In genomic region chr1:149860684-149861496, GRCh38 we compare ENCODE assay signal across 8 cellular contexts. TPM values are rescaled to one million over a fixed set of nuclear protein-coding genes. Genes with fewer than 3 reads are reported as not detected.
DNase-seq lines count a peak whose midpoint lies in the region; ATAC-seq, FAIRE-seq and TF ChIP-seq lines count a peak whose summit lies in the region.
"Not testable (repeated sequence)": the region's sequence is repeated elsewhere in the genome, so short reads cannot be mapped to it uniquely, and the experiment has no call there.

No MANE protein-coding gene starts in this region.

- intact Hi-C loops in HepG2 (cut with micrococcal nuclease; ENCODE audit: unreplicated experiment); upper lobe of right lung (cut with DNase I): not testable (repeated sequence)

- WGBS in HepG2 (ENCODE audit: low lambda C conversion rate), result no CpG with 5 or more reads among the region's 55 CpGs

- CTCF ChIA-PET in HepG2 (lab: Yijun Ruan, JAX; ENCODE audit: low intra/inter-chr PET ratio, low total read pairs), result not testable (repeated sequence)

- not testable (repeated sequence) for H3K27ac Mint-ChIP-seq in activated naive CD4-positive, alpha-beta T cell treated with anti-CD3 and anti-CD28 coated beads, Interleukin-2, amount 50 U/mL, for 72 hours

- POLR2A ChIA-PET in HepG2 (lab: Yijun Ruan, JAX), result not testable (repeated sequence)

- not testable (repeated sequence) for H2AFZ ChIP-seq in HepG2 (ENCODE audit: low read length)

- H3K4me3 ChIP-seq in HepG2 (replicated peaks in 1 of 3; ENCODE audit: insufficient read depth in 1 of 3, low read depth in 2 of 3, low read length in 3 of 3); upper lobe of right lung: not testable (repeated sequence)

- H3K9me3 Mint-ChIP-seq in activated naive CD4-positive, alpha-beta T cell treated with anti-CD3 and anti-CD28 coated beads, Interleukin-2, amount 50 U/mL, for 72 hours, result not testable (repeated sequence)

- not testable (repeated sequence) for H3K4me1 ChIP-seq in HepG2 (ENCODE audit: insufficient read depth, low read length); upper lobe of right lung

- not testable (repeated sequence) for H3K4me2 ChIP-seq in HepG2 (ENCODE audit: low read depth, low read length)

- not testable (repeated sequence) for TF ChIP-seq POLR2A in HepG2 (IDR thresholded peaks at IDR 0.05; ENCODE audit: insufficient read depth in 1 of 2, low read depth in 2 of 2, low read length in 2 of 2)

- TF ChIP-seq RAD21 in HepG2 (CRISPR knock-in tag; IDR thresholded peaks at IDR 0.05), result not testable (repeated sequence)

- H3K36me3 Mint-ChIP-seq in activated naive CD4-positive, alpha-beta T cell treated with anti-CD3 and anti-CD28 coated beads, Interleukin-2, amount 50 U/mL, for 72 hours, result not testable (repeated sequence)

- TF ChIP-seq CTCF in HepG2 (CRISPR knock-in tag; IDR thresholded peaks at IDR 0.05); upper lobe of right lung (IDR thresholded peaks at IDR 0.05): not testable (repeated sequence)

- not testable (repeated sequence) for H3K79me2 ChIP-seq in HepG2 (ENCODE audit: insufficient read depth, low read length)

- not testable (repeated sequence) for BruUV-seq in HepG2 (replicated peaks; lab: Mats Ljungman, UMichigan)

- not testable (repeated sequence) for H3K27ac ChIP-seq in HepG2 (ENCODE audit: extremely low read length, insufficient read depth, low read length); upper lobe of right lung

- DNase-seq in activated naive CD4-positive, alpha-beta T cell treated with anti-CD3 and anti-CD28 coated beads, Interleukin-2, amount 50 U/mL, for 72 hours (ENCODE audit: low spot score in 2 of 2); HepG2 (ENCODE audit: low spot score); upper lobe of right lung: not testable (repeated sequence)

- ATAC-seq in GM18519 (IDR thresholded peaks at IDR 0.05; ENCODE audit: low FRiP score, unreplicated experiment) (peak; percentile 37), GM19455 (IDR thresholded peaks at IDR 0.05; ENCODE audit: unreplicated experiment) (peak; percentile 60), HG02571 (IDR thresholded peaks at IDR 0.05; ENCODE audit: unreplicated experiment) (peak; percentile 62), HG03064 (IDR thresholded peaks at IDR 0.05; ENCODE audit: low read depth, unreplicated experiment) (peak; percentile 62), HG03558 (IDR thresholded peaks at IDR 0.05; ENCODE audit: extremely low read depth, unreplicated experiment) (peak; percentile 50), HepG2 (peak; percentile 86), upper lobe of right lung (peak; percentile 89)
- peak; percentile 72 to 79 for ATAC-seq in activated naive CD4-positive, alpha-beta T cell treated with anti-CD3 and anti-CD28 coated beads, Interleukin-2, amount 50 U/mL, for 72 hours

- not testable (repeated sequence) for H4K20me1 ChIP-seq in HepG2 (ENCODE audit: insufficient read depth, low read length)

- in situ Hi-C loops in HepG2 (cut with HindIII; ENCODE audit: extremely low pct_ligation_motif_present, low pct_unique_long_range_greater_than_20kb), result not testable (repeated sequence)

- TF ChIP-seq EP300 in HepG2 (IDR thresholded peaks at IDR 0.05; ENCODE audit: low read depth in 2 of 2, low read length in 2 of 2); HepG2 (CRISPR knock-in tag; IDR thresholded peaks at IDR 0.05; ENCODE audit: borderline replicate concordance): not testable (repeated sequence)

- H3K9me3 ChIP-seq in HepG2 (ENCODE audit: low read length); upper lobe of right lung: not testable (repeated sequence)

- not testable (repeated sequence) for H3K36me3 ChIP-seq in HepG2 (replicated peaks in 1 of 2; ENCODE audit: control insufficient read depth in 1 of 2, insufficient read depth in 2 of 2, low read length in 2 of 2); upper lobe of right lung

- not testable (repeated sequence) for H3K9ac ChIP-seq in HepG2 (ENCODE audit: insufficient read depth, low read depth, low read length)

- FAIRE-seq in HepG2 (lab: Jason Lieb, UNC), result peak; percentile 79

- not testable (repeated sequence) for H3K27me3 ChIP-seq in HepG2 (ENCODE audit: control insufficient read depth in 1 of 2, insufficient read depth in 2 of 2, low read length in 2 of 2); upper lobe of right lung

RNA-seq across cellular contexts. Expression of gene BOLA1, which starts 38.5 kb away (rescaled TPM):
- total RNA-seq in activated naive CD4-positive, alpha-beta T cell treated with anti-CD3 and anti-CD28 coated beads, Interleukin-2, amount 50 U/mL, for 72 hours, result 10 to 100 TPM; 19.4 to 28.7 TPM
- total RNA-seq in HepG2 (2016; rRNA removed; fragmentation: Illumina TruSeq; extraction: Trizol) (3.1 and 4.2 TPM in 2 replicates), upper lobe of right lung (16.5 TPM)
- 2.1 and 2.4 TPM in 2 replicates for total RNA-seq in HepG2 (2016; cell fraction: cytosol; rRNA removed; fragmentation: Illumina TruSeq; extraction: Trizol; ENCODE audit: low read depth)
- 3.6 and 3.9 TPM in 2 replicates for total RNA-seq in HepG2 (2016; cell fraction: insoluble cytoplasmic fraction; rRNA removed; fragmentation: Illumina TruSeq; extraction: Trizol)
- 2.0 and 2.7 TPM in 2 replicates for total RNA-seq in HepG2 (2016; cell fraction: membrane; rRNA removed; fragmentation: Illumina TruSeq; extraction: Trizol)
- total RNA-seq in HepG2 (2016; cell fraction: nucleus; rRNA removed; fragmentation: Illumina TruSeq; extraction: Trizol), result 3.2 and 3.5 TPM in 2 replicates
- polyA plus RNA-seq in HepG2 (2011; rRNA removed), result 2.9 and 3.2 TPM in 2 replicates
- polyA plus RNA-seq in HepG2 (2011; cell fraction: cytosol; rRNA removed), result 2.9 and 4.8 TPM in 2 replicates
- 8.1 and 8.9 TPM in 2 replicates for polyA plus RNA-seq in HepG2 (2011; cell fraction: nucleus; rRNA removed)
- 2.5 and 2.8 TPM in 2 replicates for polyA plus RNA-seq in HepG2 (2012)
- 2.0 and 2.6 TPM in 2 replicates for polyA plus RNA-seq in HepG2 (2016; cell fraction: cytosol; fragmentation: Illumina TruSeq; extraction: Trizol; ENCODE audit: low read depth)
- polyA plus RNA-seq in HepG2 (2016; cell fraction: insoluble cytoplasmic fraction; fragmentation: Illumina TruSeq; extraction: Trizol; ENCODE audit: low read depth), result 3.3 and 5.4 TPM in 2 replicates
- polyA plus RNA-seq in HepG2 (2016; cell fraction: membrane; fragmentation: Illumina TruSeq; extraction: Trizol; ENCODE audit: low read depth), result 2.5 and 2.8 TPM in 2 replicates
- 4.8 TPM in 2 replicates for polyA plus RNA-seq in HepG2 (2016; cell fraction: nucleus; fragmentation: Illumina TruSeq; extraction: Trizol; ENCODE audit: insufficient read depth, low read depth)
- polyA minus RNA-seq in HepG2 (2011; rRNA and poly(A)+ RNA removed; ENCODE audit: low replicate concordance), result 1.4 and 3.8 TPM in 2 replicates
- 0.79 TPM in 1 of 2 replicates, not detected in the other for polyA minus RNA-seq in HepG2 (2011; cell fraction: cytosol; rRNA and poly(A)+ RNA removed)
- polyA minus RNA-seq in HepG2 (2011; cell fraction: nucleus; rRNA and poly(A)+ RNA removed), result 1.4 and 1.9 TPM in 2 replicates

RNA-seq across cellular contexts. Expression of gene SV2A, which starts 56.8 kb away (rescaled TPM):
- total RNA-seq in activated naive CD4-positive, alpha-beta T cell treated with anti-CD3 and anti-CD28 coated beads, Interleukin-2, amount 50 U/mL, for 72 hours, result 10 to 100 TPM; 10.9 to 14.6 TPM
- total RNA-seq in HepG2 (2016; rRNA removed; fragmentation: Illumina TruSeq; extraction: Trizol) (0.45 and 0.84 TPM in 2 replicates), upper lobe of right lung (1.7 TPM)
- 0.10 and 0.18 TPM in 2 replicates for total RNA-seq in HepG2 (2016; cell fraction: cytosol; rRNA removed; fragmentation: Illumina TruSeq; extraction: Trizol; ENCODE audit: low read depth)
- total RNA-seq in HepG2 (2016; cell fraction: insoluble cytoplasmic fraction; rRNA removed; fragmentation: Illumina TruSeq; extraction: Trizol), result 0.55 and 0.89 TPM in 2 replicates
- 0.22 and 0.34 TPM in 2 replicates for total RNA-seq in HepG2 (2016; cell fraction: membrane; rRNA removed; fragmentation: Illumina TruSeq; extraction: Trizol)
- 0.84 and 1.3 TPM in 2 replicates for total RNA-seq in HepG2 (2016; cell fraction: nucleus; rRNA removed; fragmentation: Illumina TruSeq; extraction: Trizol)
- polyA plus RNA-seq in HepG2 (2011; rRNA removed), result 1.9 and 3.3 TPM in 2 replicates
- polyA plus RNA-seq in HepG2 (2011; cell fraction: cytosol; rRNA removed), result 2.0 and 3.0 TPM in 2 replicates
- polyA plus RNA-seq in HepG2 (2011; cell fraction: nucleus; rRNA removed), result 3.7 and 5.5 TPM in 2 replicates
- 1.8 and 4.2 TPM in 2 replicates for polyA plus RNA-seq in HepG2 (2012)
- polyA plus RNA-seq in HepG2 (2016; cell fraction: cytosol; fragmentation: Illumina TruSeq; extraction: Trizol; ENCODE audit: low read depth), result 0.05 and 0.08 TPM in 2 replicates
- 0.45 and 0.50 TPM in 2 replicates for polyA plus RNA-seq in HepG2 (2016; cell fraction: insoluble cytoplasmic fraction; fragmentation: Illumina TruSeq; extraction: Trizol; ENCODE audit: low read depth)
- polyA plus RNA-seq in HepG2 (2016; cell fraction: membrane; fragmentation: Illumina TruSeq; extraction: Trizol; ENCODE audit: low read depth), result 0.13 and 0.18 TPM in 2 replicates
- polyA plus RNA-seq in HepG2 (2016; cell fraction: nucleus; fragmentation: Illumina TruSeq; extraction: Trizol; ENCODE audit: insufficient read depth, low read depth), result 1.7 and 2.1 TPM in 2 replicates
- polyA minus RNA-seq in HepG2 (2011; rRNA and poly(A)+ RNA removed; ENCODE audit: low replicate concordance), result 0.19 and 5.4 TPM in 2 replicates
- polyA minus RNA-seq in HepG2 (2011; cell fraction: cytosol; rRNA and poly(A)+ RNA removed), result 1.5 and 1.9 TPM in 2 replicates
- 2.1 and 2.9 TPM in 2 replicates for polyA minus RNA-seq in HepG2 (2011; cell fraction: nucleus; rRNA and poly(A)+ RNA removed)

Comparison
In these comparisons a context has a peak if more than half of its experiments do, and no peak if none do; other contexts are left out.
1. ATAC-seq: peak in every context shown above with its lines; median percentile 89 in upper lobe of right lung; 86 in HepG2; 76 in activated naive CD4-positive, alpha-beta T cell treated with anti-CD3 and anti-CD28 coated beads, Interleukin-2, amount 50 U/mL, for 72 hours; 62 in HG02571; 62 in HG03064; 60 in GM19455; 50 in HG03558; 37 in GM18519.